ENCODE assay signal across 8 cellular contexts in genomic region chr4:38075370-38076152, GRCh38.
DNase-seq lines count a peak whose midpoint lies in the region; ATAC-seq, FAIRE-seq and TF ChIP-seq lines count a peak whose summit lies in the region.

No MANE protein-coding gene starts in this region.

- peak overlapping the region; percentile 38; the same call in 1 of the 2 replicates for H3K4me3 ChIP-seq in GM12878
- H3K4me3 ChIP-seq in vagina, result no peak overlapping the region
- no peak overlapping the region for H3K4me3 ChIP-seq in PC-3 (ENCODE audit: low read length)

- peak overlapping the region; percentile 71 for H3K4me2 ChIP-seq in GM12878 (ENCODE audit: control insufficient read depth, insufficient read depth)
- no peak overlapping the region for H3K4me2 ChIP-seq in PC-3 (ENCODE audit: low read length)

- no peak for TF ChIP-seq CTCF in GM12878 (IDR thresholded peaks at IDR 0.05 in 2 of 3, conservative IDR thresholded peaks at IDR 0.05 in 1 of 3; ENCODE audit: control insufficient read depth in 2 of 3, extremely low read depth in 1 of 3, insufficient read depth in 1 of 3, low read depth in 3 of 3, low read length in 3 of 3)
- no peak for TF ChIP-seq CTCF in vagina (IDR thresholded peaks at IDR 0.05)
- no peak for TF ChIP-seq CTCF in PC-3 (conservative IDR thresholded peaks at IDR 0.05; ENCODE audit: low read depth, low read length)

- H2AFZ ChIP-seq in GM12878 (ENCODE audit: control insufficient read depth, low read depth, low read length) (no peak overlapping the region), PC-3 (ENCODE audit: low read length) (no peak overlapping the region)

- DNase-seq in activated T-cell treated with anti-CD3 and anti-CD28 coated beads, Interleukin-2, amount 50 U/mL, for 24 hours, result no peak
- no peak for DNase-seq in activated T-cell treated with anti-CD3 and anti-CD28 coated beads, Interleukin-2, amount 50 U/mL, for 1 hour
- DNase-seq in GM12878 (ENCODE audit: low read depth, low spot score) (no peak), left lobe of liver (ENCODE audit: low spot score) (no peak), vagina (ENCODE audit: extremely low spot score in 2 of 2) (no peak), dedifferentiated amniotic fluid mesenchymal stem cell (ENCODE audit: extremely low spot score) (no peak), PC-3 (no peak), NCI-H1436 (lab: John Stamatoyannopoulos, UW) (no peak)

- BruUV-seq in GM12878 (replicated peaks; lab: Mats Ljungman, UMichigan) (TSS peak; percentile 92), PC-3 (replicated peaks; lab: Mats Ljungman, UMichigan) (no TSS peak)

- H3K9me3 Mint-ChIP-seq in activated T-cell treated with anti-CD3 and anti-CD28 coated beads, Interleukin-2, amount 50 U/mL, for 24 hours, result no peaks in the 10 kb centered on the region

- H3K4me1 Mint-ChIP-seq in activated T-cell treated with anti-CD3 and anti-CD28 coated beads, Interleukin-2, amount 50 U/mL, for 24 hours (ENCODE audit: low read depth), result peaks cover 44% of the 10 kb centered on the region

- peak in 1 of 2 experiments; percentile 22; a peak in 2 of 4 replicates for TF ChIP-seq EP300 in GM12878 (IDR thresholded peaks at IDR 0.05; ENCODE audit: borderline replicate concordance in 1 of 2, control insufficient read depth in 1 of 2, low read depth in 2 of 2, low read length in 2 of 2)

- 53% methylated on average over 6 of the region's 6 CpGs for WGBS in GM12878 (ENCODE audit: insufficient coverage, insufficient replicate concordance, low lambda C conversion rate, missing lambda C conversion rate)

- H3K27ac ChIP-seq in GM12878 (ENCODE audit: control insufficient read depth, insufficient read depth) (peak overlapping the region; percentile 95), vagina (peak overlapping the region; percentile 66), PC-3 (ENCODE audit: low read length) (no peak overlapping the region)

- SMC1A ChIA-PET in GM12878 (lab: Charles Lee; ENCODE audit: uncharacterized antibody, unreplicated experiment), result interaction anchor here (5.3 kb wide), 1 partner anchor 56 kb away, joined by 102 read pairs; no protein-coding TSS in a partner anchor

- H3K36me3 ChIP-seq in GM12878 (ENCODE audit: control insufficient read depth in 2 of 2, insufficient read depth in 2 of 2, low read length in 1 of 2) (peaks cover 0 to 12% of the 10 kb centered on the region in 2 experiments; a peak in 3 of 4 replicates), vagina (no peaks in the 10 kb centered on the region), PC-3 (ENCODE audit: low read depth, low read length) (no peaks in the 10 kb centered on the region)

- peak; percentile 61 for TF ChIP-seq POLR2A in GM12878 (IDR thresholded peaks at IDR 0.05; ENCODE audit: low read depth, low read length)
- TF ChIP-seq POLR2A in vagina (IDR thresholded peaks at IDR 0.05), result no peak

- H3K27me3 ChIP-seq in GM12878 (replicated peaks in 1 of 2; ENCODE audit: control insufficient read depth in 2 of 2, insufficient read depth in 2 of 2, low read length in 1 of 2) (no peaks in the 10 kb centered on the region), vagina (no peaks in the 10 kb centered on the region), PC-3 (ENCODE audit: low read length) (no peaks in the 10 kb centered on the region)

- H3F3A ChIP-seq in PC-3 (ENCODE audit: low read length, unreplicated experiment), result no peaks in the 10 kb centered on the region

- H3K9ac ChIP-seq in GM12878 (ENCODE audit: control insufficient read depth, insufficient read depth, low read length), result peak overlapping the region; percentile 72
- no peak overlapping the region for H3K9ac ChIP-seq in PC-3 (ENCODE audit: low read length)

- POLR2A ChIA-PET in GM12878 (lab: Charles Lee), result interaction anchor here (0.5 to 1.0 kb wide), 2 partner anchors 11 to 53 kb away, joined by 3 to 4 read pairs; no protein-coding TSS in a partner anchor
- POLR2A ChIA-PET in PC-3 (lab: Charles Lee; ENCODE audit: unreplicated experiment), result no interaction called here

- in situ Hi-C loops in GM12878 (cut with MboI), result loop anchor here (5.0 kb wide), 2 partner anchors 102 to 242 kb away; no protein-coding TSS in a partner anchor

- H3K9me3 ChIP-seq in GM12878 (replicated peaks; ENCODE audit: control insufficient read depth, insufficient read depth, low read length), result no peaks in the 10 kb centered on the region; the same call in 2 of the 3 replicates
- no peaks in the 10 kb centered on the region for H3K9me3 ChIP-seq in vagina
- H3K9me3 ChIP-seq in PC-3 (ENCODE audit: low read length), result no peaks in the 10 kb centered on the region

- H3K36me3 Mint-ChIP-seq in activated T-cell treated with anti-CD3 and anti-CD28 coated beads, Interleukin-2, amount 50 U/mL, for 24 hours (ENCODE audit: low read depth), result peaks cover 69% of the 10 kb centered on the region

- H3K9me2 ChIP-seq in PC-3 (replicated peaks; ENCODE audit: low read length), result no peaks in the 10 kb centered on the region

- FAIRE-seq in GM12878 (lab: Jason Lieb, UNC), result no peak

- intact Hi-C loops in GM12878 (cut with micrococcal nuclease; ENCODE audit: unreplicated experiment) (loop anchor here (1.0 to 5.0 kb wide), 3 partner anchors 54 to 657 kb away; no protein-coding TSS in a partner anchor), vagina (cut with DNase I) (loop anchor here (10.0 kb wide), 1 partner anchor 99 kb away; no protein-coding TSS in a partner anchor), PC-3 (cut with micrococcal nuclease) (loop anchor here (5.0 kb wide), 1 partner anchor 87 kb away; no protein-coding TSS in a partner anchor)

- peaks cover 4% of the 10 kb centered on the region for H3K79me2 ChIP-seq in GM12878 (ENCODE audit: control insufficient read depth, insufficient read depth, low read length)
- H3K79me2 ChIP-seq in PC-3 (ENCODE audit: low read length), result no peaks in the 10 kb centered on the region

- H3K4me1 ChIP-seq in GM12878 (ENCODE audit: control insufficient read depth, insufficient read depth, low read length), result peaks cover 55% of the 10 kb centered on the region
- H3K4me1 ChIP-seq in vagina, result peaks cover 65% of the 10 kb centered on the region
- peaks cover 13% of the 10 kb centered on the region for H3K4me1 ChIP-seq in PC-3 (ENCODE audit: insufficient read depth, low read length)

- no peak for TF ChIP-seq RAD21 in GM12878 (IDR thresholded peaks at IDR 0.05; ENCODE audit: insufficient read depth, low read depth, low read length)

- no peaks in the 10 kb centered on the region for H3K27me3 Mint-ChIP-seq in activated T-cell treated with anti-CD3 and anti-CD28 coated beads, Interleukin-2, amount 50 U/mL, for 24 hours

- no peak overlapping the region for H3K4me3 Mint-ChIP-seq in activated T-cell treated with anti-CD3 and anti-CD28 coated beads, Interleukin-2, amount 50 U/mL, for 24 hours

- ATAC-seq in GM12878 (peak; percentile 51), left lobe of liver (peak; percentile 8), PC-3 (no peak)

- H4K20me1 ChIP-seq in GM12878 (ENCODE audit: control insufficient read depth, insufficient read depth), result no peaks in the 10 kb centered on the region
- H4K20me1 ChIP-seq in PC-3 (ENCODE audit: low read length), result no peaks in the 10 kb centered on the region

- peak overlapping the region; percentile 51 for H3K27ac Mint-ChIP-seq in activated T-cell treated with anti-CD3 and anti-CD28 coated beads, Interleukin-2, amount 50 U/mL, for 24 hours

- RAD21 ChIA-PET in GM12878 (lab: Charles Lee; ENCODE audit: unreplicated experiment), result interaction anchor here (1.0 to 8.3 kb wide), 2 partner anchors 48 to 56 kb away, joined by 4 to 128 read pairs; no protein-coding TSS in a partner anchor

- CTCF ChIA-PET in GM12878 (lab: Yijun Ruan, JAX) (interaction anchor here (0.6 to 1.0 kb wide), 3 partner anchors 53 to 698 kb away, joined by 3 read pairs; no protein-coding TSS in a partner anchor), PC-3 (lab: Charles Lee) (no interaction called here)

TF ChIP-seq in GM12878, 131 proteins besides CTCF, POLR2A, EP300 and RAD21 (continues in another document):
- no peak for TF ChIP-seq ZNF622 (IDR thresholded peaks at IDR 0.05)
- peak; percentile 40; the same call in 1 of the 2 replicates for TF ChIP-seq NR2F1 (conservative IDR thresholded peaks at IDR 0.05)
- TF ChIP-seq IKZF2 (IDR thresholded peaks at IDR 0.05), result peak; percentile 24 to 55; a peak in 3 of 4 replicates
- peak; percentile 11; the same call in 1 of the 2 replicates for TF ChIP-seq MEF2A (IDR thresholded peaks at IDR 0.05; ENCODE audit: insufficient read depth, low read depth, low read length)
- 0 out of 2 replicates have a peak, but pooled peaks have one; percentile 23 for TF ChIP-seq IKZF1 (conservative IDR thresholded peaks at IDR 0.05)
- TF ChIP-seq ZBED1 (IDR thresholded peaks at IDR 0.05; ENCODE audit: borderline replicate concordance), result peak; percentile 56; the same call in 1 of the 2 replicates
- TF ChIP-seq TBL1XR1 (IDR thresholded peaks at IDR 0.05; ENCODE audit: low read depth, low read length), result no peak
